ENCODE assay signal across 17 cellular contexts in genomic region chr18:78764544-78764943, GRCh38.
"Had no signal": no experiment of that assay in that cellular context is flagged by ENCODE, and none has a peak within 500 bp of the region (broad histone marks: within the 10 kb centered on the region; RNA-seq: fewer than 3 reads in every experiment).

No MANE protein-coding gene starts in this region.

- ATAC-seq: gastrocnemius medialis, heart right ventricle, left cardiac atrium, left lung, left ventricle myocardium superior had no signal

- H3K27me3 ChIP-seq: colonic mucosa, gastrocnemius medialis had no signal

- H3K27ac ChIP-seq: colonic mucosa, esophagus muscularis mucosa, gastrocnemius medialis, heart right ventricle, left lung had no signal

- H3K4me1 ChIP-seq: colonic mucosa, esophagus muscularis mucosa, gastrocnemius medialis, heart right ventricle, left lung had no signal

- DNase-seq: colonic mucosa; cortex of kidney; effector CD4-positive, alpha-beta T cell; effector memory CD4-positive, alpha-beta T cell; foreskin melanocyte; gastrocnemius medialis; glutamatergic neuron; heart right ventricle; hippocampal formation; left cardiac atrium; left lung; left ventricle myocardium superior; mammary epithelial cell; mesendoderm; midbrain had no signal

- H3K9me3 ChIP-seq: colonic mucosa, esophagus muscularis mucosa, gastrocnemius medialis, left lung had no signal

- H3K36me3 ChIP-seq: colonic mucosa, esophagus muscularis mucosa, gastrocnemius medialis, heart right ventricle, left lung had no signal

- H3K4me3 ChIP-seq: colonic mucosa, esophagus muscularis mucosa, gastrocnemius medialis, heart right ventricle, left lung, lung had no signal
